In genomic region chr3:94070341-94070911, GRCh38 we compare ENCODE assay signal across 1 cellular context.
TF ChIP-seq lines count a peak whose summit lies in the region.

No MANE protein-coding gene starts in this region.

TF ChIP-seq in HepG2, 621 proteins besides CTCF, POLR2A, EP300 and RAD21:
- TF ChIP-seq ZNF704 (CRISPR knock-in tag; IDR thresholded peaks at IDR 0.05; ENCODE audit: borderline replicate concordance): no peak
- TF ChIP-seq ZNF549 (CRISPR knock-in tag; IDR thresholded peaks at IDR 0.05): no peak
- no peak for TF ChIP-seq ZBTB46 (CRISPR knock-in tag; IDR thresholded peaks at IDR 0.05; ENCODE audit: borderline replicate concordance)
- no peak for TF ChIP-seq AHDC1 (CRISPR knock-in tag; IDR thresholded peaks at IDR 0.05; ENCODE audit: borderline replicate concordance)
- no peak for TF ChIP-seq MBD4 (IDR thresholded peaks at IDR 0.05; ENCODE audit: borderline replicate concordance, low read length)
- TF ChIP-seq ZNF431 (CRISPR knock-in tag; IDR thresholded peaks at IDR 0.05; ENCODE audit: borderline replicate concordance, low read depth): no peak
- TF ChIP-seq CSRNP2 (CRISPR knock-in tag; conservative IDR thresholded peaks at IDR 0.05; ENCODE audit: low read depth): no peak
- no peak for TF ChIP-seq ZBTB49 (CRISPR knock-in tag; IDR thresholded peaks at IDR 0.05; ENCODE audit: borderline replicate concordance)
- no peak for TF ChIP-seq HOXD1 (CRISPR knock-in tag; IDR thresholded peaks at IDR 0.05)
